ENCODE assay signal across 22 cellular contexts in the genomic region with DNA sequence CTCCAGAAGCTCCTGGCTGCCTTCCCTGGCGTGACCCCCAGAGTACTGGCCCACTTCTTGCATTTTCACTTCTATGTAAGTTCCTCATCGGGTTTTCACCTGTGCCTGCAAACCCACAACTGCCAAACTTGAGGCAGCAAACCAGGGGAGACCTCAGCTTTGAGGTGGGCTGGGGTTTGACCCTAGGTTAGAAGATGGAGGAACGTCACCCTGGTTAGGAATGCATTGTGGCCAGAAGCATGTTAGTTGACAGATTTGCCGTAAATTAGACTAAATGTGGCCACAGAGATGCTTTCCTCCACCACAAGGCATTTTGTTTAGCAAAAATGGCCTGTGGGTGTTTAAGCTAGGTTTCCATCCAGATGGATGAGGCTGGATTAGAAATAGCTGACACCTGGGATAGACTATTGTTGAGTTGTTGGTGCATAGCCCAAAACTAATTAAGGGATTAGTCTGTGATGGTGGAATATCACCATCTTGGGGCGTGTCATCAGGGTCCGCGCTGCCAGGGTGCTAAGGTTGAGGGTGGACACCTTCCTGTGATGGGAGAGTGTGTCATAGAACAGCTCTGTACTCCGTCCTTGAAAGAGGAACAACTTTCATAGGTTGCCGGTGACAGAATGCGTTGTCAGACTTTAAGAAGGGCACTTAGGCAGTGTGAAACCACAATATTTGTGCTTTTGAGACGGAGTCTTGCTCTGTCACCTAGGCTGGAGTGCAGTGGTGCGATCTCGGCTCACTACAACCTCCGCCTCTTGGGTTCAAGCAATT. TPM values are rescaled to one million over a fixed set of nuclear protein-coding genes. Genes with fewer than 3 reads are reported as not detected.
DNase-seq lines count a peak whose midpoint lies in the region; FAIRE-seq and TF ChIP-seq lines count a peak whose summit lies in the region.
"Had no signal": no experiment of that assay in that cellular context is flagged by ENCODE, and none has a peak within 500 bp of the region (broad histone marks: within the 10 kb centered on the region; RNA-seq: fewer than 3 reads in every experiment).

No MANE protein-coding gene starts in this region.

- peaks cover 58% of the 10 kb centered on the region for H3K79me2 ChIP-seq in keratinocyte (ENCODE audit: control insufficient read depth, insufficient read depth, low read length)

- no peak overlapping the region for H3K18ac ChIP-seq in neuronal stem cell (ENCODE audit: low read length)

- H4K91ac ChIP-seq in neuronal stem cell (ENCODE audit: low read depth, low read length, poor library complexity): no peak overlapping the region

- H2BK15ac ChIP-seq in neuronal stem cell (ENCODE audit: low read length): no peak overlapping the region

- intact Hi-C loops in head of caudate nucleus (cut with DNase I): loop anchor here (5.0 kb wide), 1 partner anchor 78 kb away; a partner anchor contains a TSS

- H2BK12ac ChIP-seq in neuronal stem cell (ENCODE audit: low read length): no peak overlapping the region

- H3K27me3 ChIP-seq in keratinocyte (ENCODE audit: control insufficient read depth, extremely low read depth, insufficient read depth, low read length) (no peaks in the 10 kb centered on the region), neuronal stem cell (ENCODE audit: control insufficient read depth in 3 of 3, insufficient read depth in 3 of 3, low read depth in 1 of 3, low read length in 3 of 3) (no peaks in the 10 kb centered on the region)
- H3K27me3 ChIP-seq: brain microvascular endothelial cell, heart right ventricle, neutrophil, SJSA1, thyroid gland had no signal

- H3K4ac ChIP-seq in neuronal stem cell (ENCODE audit: low read length): no peak overlapping the region

- H3K9me1 ChIP-seq in keratinocyte (ENCODE audit: control insufficient read depth, extremely low read depth, insufficient read depth, low read length): no peaks in the 10 kb centered on the region

- TF ChIP-seq CTCF in D721Med (IDR thresholded peaks at IDR 0.05; ENCODE audit: insufficient read depth, missing control alignments) (no peak), keratinocyte (optimal IDR thresholded peaks at IDR 0.05 in 1 of 3, IDR thresholded peaks at IDR 0.05 in 1 of 3, conservative IDR thresholded peaks at IDR 0.05 in 1 of 3; ENCODE audit: extremely low read depth in 1 of 3, insufficient read depth in 2 of 3, low read length in 3 of 3) (no peak)

- H3K9ac ChIP-seq in keratinocyte (ENCODE audit: control insufficient read depth, extremely low read depth, insufficient read depth, low read length) (no peak overlapping the region), neuronal stem cell (ENCODE audit: low read depth, low read length, poor library complexity) (no peak overlapping the region)

- no peak overlapping the region for H4K8ac ChIP-seq in neuronal stem cell (ENCODE audit: low read depth, low read length)

- no peak overlapping the region for H3K23ac ChIP-seq in neuronal stem cell (ENCODE audit: low read depth, low read length, poor library complexity)

- no CpG with 5 or more reads among the region's 14 CpGs for WGBS in neuronal stem cell (ENCODE audit: extremely low coverage in 2 of 2, insufficient read length in 2 of 2, insufficient replicate concordance in 1 of 2), 2 donors

- no peak overlapping the region for H2BK120ac ChIP-seq in neuronal stem cell (ENCODE audit: low read depth, low read length)

- no peak overlapping the region for H2AK5ac ChIP-seq in neuronal stem cell (ENCODE audit: low read depth, low read length)

- FAIRE-seq in D721Med (lab: Jason Lieb, UNC): peak; percentile 97
- FAIRE-seq in keratinocyte (lab: Jason Lieb, UNC): no peak
- FAIRE-seq: G401.6 had no signal

- no peak overlapping the region for H3K14ac ChIP-seq in neuronal stem cell (ENCODE audit: low read length)

- H2AFZ ChIP-seq in keratinocyte (ENCODE audit: control insufficient read depth, low read length) (no peak overlapping the region), neuronal stem cell (ENCODE audit: low read length) (no peak overlapping the region)

- H3K4me3 ChIP-seq in keratinocyte (ENCODE audit: control insufficient read depth in 2 of 3, extremely low read depth in 1 of 3, insufficient read depth in 2 of 3, low read depth in 1 of 3, low read length in 3 of 3) (no peak overlapping the region), neuronal stem cell (ENCODE audit: low read length in 2 of 2) (peak overlapping the region in 1 of 2 donors; percentile 54)
- H3K4me3 ChIP-seq: heart right ventricle, SJSA1, skin epidermis, thyroid gland had no signal

- peaks cover 15% of the 10 kb centered on the region for H4K20me1 ChIP-seq in keratinocyte (ENCODE audit: control insufficient read depth, extremely low read depth, insufficient read depth, low read length)

- DNase-seq in D721Med (ENCODE audit: insufficient read length, low spot score): peak; percentile 75
- peak; percentile 51 for DNase-seq in NCI-H524 treated with DMSO at 0.1 percent for 48 hours (lab: John Stamatoyannopoulos, UW)
- DNase-seq in keratinocyte (ENCODE audit: low read depth, low spot score): no peak
- DNase-seq in head of caudate nucleus: no peak
- DNase-seq in NCI-H2029 (lab: John Stamatoyannopoulos, UW): no peak
- DNase-seq in neuronal stem cell (ENCODE audit: low spot score): no peak
- DNase-seq: activated CD4-positive, alpha-beta T cell treated with anti-CD3 and anti-CD28 coated beads, Interleukin-2, amount 10 ng/mL, durations not matched to agents 24 days and 14 days; activated effector memory CD4-positive, alpha-beta T cell treated with anti-CD3 and anti-CD28 coated beads, Interleukin-2, amount 50 U/mL, for 16 hours; brain microvascular endothelial cell; heart right ventricle; NCI-H1694 treated with DMSO at 0.1 percent for 48 hours; NCI-H774; stimulated activated CD4-positive, alpha-beta T cell treated with anti-CD3 and anti-CD28 coated beads, Interleukin-2, amount 100 ng/mL, for 24 hours; stimulated activated naive CD8-positive, alpha-beta T cell treated with anti-CD3 and anti-CD28 coated beads, Interleukin-15, Interleukin-2, amounts not matched to agents 100 U/mL and 50 U/mL, for 24 hours; thyroid gland had no signal

- no peak overlapping the region for H2BK5ac ChIP-seq in neuronal stem cell (ENCODE audit: low read length)

- H3K27ac ChIP-seq in keratinocyte (ENCODE audit: control insufficient read depth, insufficient read depth, low read length) (peak overlapping the region; percentile 18), neuronal stem cell (replicated peaks; ENCODE audit: low read length) (no peak overlapping the region)
- H3K27ac ChIP-seq: brain microvascular endothelial cell, heart right ventricle, HL-60, neutrophil, SJSA1, skin epidermis, thyroid gland had no signal

- H3K36me3 ChIP-seq in keratinocyte (ENCODE audit: control insufficient read depth in 2 of 2, extremely low read depth in 1 of 2, insufficient read depth in 2 of 2, low read length in 2 of 2) (peaks cover 12 to 35% of the 10 kb centered on the region in 2 experiments), neuronal stem cell (replicated peaks in 1 of 2; ENCODE audit: control insufficient read depth in 2 of 2, insufficient read depth in 2 of 2, low read length in 2 of 2) (peaks cover 28 to 71% of the 10 kb centered on the region in 2 donors)

- H3K4me2 ChIP-seq in keratinocyte (ENCODE audit: control insufficient read depth, extremely low read depth, insufficient read depth, low read depth, low read length) (peak overlapping the region; percentile 86), neuronal stem cell (ENCODE audit: insufficient read depth, low read length, poor library complexity, severe bottlenecking) (no peak overlapping the region)

- H3K79me1 ChIP-seq in neuronal stem cell (ENCODE audit: low read depth, low read length): peaks cover 14% of the 10 kb centered on the region

- dilution Hi-C loops in keratinocyte (cut with MboI; ENCODE audit: extremely low pct_ligation_motif_present, low sequenced_read_pairs): no loop called here

- no peaks in the 10 kb centered on the region for H3K9me3 ChIP-seq in keratinocyte (ENCODE audit: control insufficient read depth, low read depth, low read length)
- no peaks in the 10 kb centered on the region for H3K9me3 ChIP-seq in neuronal stem cell (replicated peaks in 1 of 2; ENCODE audit: control insufficient read depth in 2 of 2, insufficient read depth in 1 of 2, low read depth in 1 of 2, low read length in 2 of 2)
- H3K9me3 ChIP-seq: heart right ventricle, neutrophil, SJSA1, thyroid gland had no signal

- H3K4me1 ChIP-seq in keratinocyte (ENCODE audit: control insufficient read depth, extremely low read depth, insufficient read depth, low read length) (peaks cover 36% of the 10 kb centered on the region), neuronal stem cell (ENCODE audit: control insufficient read depth in 2 of 2, insufficient read depth in 1 of 2, low read depth in 1 of 2, low read length in 2 of 2) (peaks cover 18 to 19% of the 10 kb centered on the region in 2 donors)

RNA-seq across cellular contexts. Expression of a gene that starts 3.6 kb away (rescaled TPM):
- polyA plus RNA-seq in keratinocyte: 48.1 to 65.6 TPM (median 48.4 TPM) in 3 replicates
- 10.3 TPM for polyA plus RNA-seq in keratinocyte (2011; ENCODE audit: low read depth)
- polyA plus RNA-seq in keratinocyte (2011; cell fraction: cytosol; rRNA removed): 23.3 and 30.8 TPM in 2 replicates
- polyA plus RNA-seq in keratinocyte (2011; cell fraction: nucleus; rRNA removed): 252 and 295 TPM in 2 replicates
- 29.3 and 43.1 TPM in 2 replicates for polyA plus RNA-seq in keratinocyte (2012; ENCODE audit: low replicate concordance)
- 70.4 to 85.5 TPM (median 83.1 TPM) in 3 replicates for polyA minus RNA-seq in keratinocyte
- polyA minus RNA-seq in keratinocyte (2011; cell fraction: cytosol; rRNA and poly(A)+ RNA removed): 45.3 TPM
- polyA minus RNA-seq in keratinocyte (2011; cell fraction: nucleus; rRNA and poly(A)+ RNA removed): 94.5 and 120 TPM in 2 replicates
- 58.8 TPM for polyA plus RNA-seq in neuronal stem cell (2013, experiment 1 of 2)
- 58.4 TPM for polyA plus RNA-seq in neuronal stem cell (2013, experiment 2 of 2)

RNA-seq across cellular contexts. Expression of a gene that starts 5.1 kb away (rescaled TPM):
- 0.22 to 0.35 TPM (median 0.33 TPM) in 3 replicates for polyA plus RNA-seq in keratinocyte
- polyA plus RNA-seq in keratinocyte (2011; ENCODE audit: low read depth): not detected
- polyA plus RNA-seq in keratinocyte (2011; cell fraction: cytosol; rRNA removed): 0.17 TPM in 1 of 2 replicates, not detected in the other
- polyA plus RNA-seq in keratinocyte (2011; cell fraction: nucleus; rRNA removed): 0.20 and 0.32 TPM in 2 replicates
- not detected in 2 replicates for polyA plus RNA-seq in keratinocyte (2012; ENCODE audit: low replicate concordance)
- not detected in 3 replicates for polyA minus RNA-seq in keratinocyte
- polyA minus RNA-seq in keratinocyte (2011; cell fraction: cytosol; rRNA and poly(A)+ RNA removed): not detected
- not detected in 2 replicates for polyA minus RNA-seq in keratinocyte (2011; cell fraction: nucleus; rRNA and poly(A)+ RNA removed)
- 7.4 TPM for polyA plus RNA-seq in neuronal stem cell (2013, experiment 1 of 2)
- 6.4 TPM for polyA plus RNA-seq in neuronal stem cell (2013, experiment 2 of 2)
- polyA plus RNA-seq: CD14-positive monocyte had no signal

RNA-seq across cellular contexts. Expression of a gene that starts 14.1 kb away (rescaled TPM):
- 0.03 to 0.14 TPM (median 0.07 TPM) in 3 replicates for polyA plus RNA-seq in keratinocyte
- polyA plus RNA-seq in keratinocyte (2011; ENCODE audit: low read depth): 0.07 TPM
- polyA plus RNA-seq in keratinocyte (2011; cell fraction: cytosol; rRNA removed): 0.01 and 0.05 TPM in 2 replicates
- polyA plus RNA-seq in keratinocyte (2011; cell fraction: nucleus; rRNA removed): 0.05 and 0.07 TPM in 2 replicates
- polyA plus RNA-seq in keratinocyte (2012; ENCODE audit: low replicate concordance): 0.07 and 0.10 TPM in 2 replicates
- polyA minus RNA-seq in keratinocyte: 0.03 TPM in 1 of 3 replicates, not detected in the others
- not detected for polyA minus RNA-seq in keratinocyte (2011; cell fraction: cytosol; rRNA and poly(A)+ RNA removed)
- 0.23 TPM in 1 of 2 replicates, not detected in the other for polyA minus RNA-seq in keratinocyte (2011; cell fraction: nucleus; rRNA and poly(A)+ RNA removed)
- 0.77 TPM for polyA plus RNA-seq in neuronal stem cell (2013, experiment 1 of 2)
- polyA plus RNA-seq in neuronal stem cell (2013, experiment 2 of 2): 0.87 TPM
- polyA plus RNA-seq: AG04450, CD14-positive monocyte had no signal

RNA-seq across cellular contexts. Expression of a gene that starts 36.2 kb away (rescaled TPM):
- polyA plus RNA-seq in keratinocyte: 0.02 TPM in 1 of 3 replicates, not detected in the others
- polyA plus RNA-seq in keratinocyte (2011; ENCODE audit: low read depth): 0.36 TPM
- not detected in 2 replicates for polyA plus RNA-seq in keratinocyte (2011; cell fraction: cytosol; rRNA removed)
- 0.11 and 0.12 TPM in 2 replicates for polyA plus RNA-seq in keratinocyte (2011; cell fraction: nucleus; rRNA removed)
- polyA plus RNA-seq in keratinocyte (2012; ENCODE audit: low replicate concordance): not detected in 2 replicates
- polyA minus RNA-seq in keratinocyte: not detected in 3 replicates
- polyA minus RNA-seq in keratinocyte (2011; cell fraction: cytosol; rRNA and poly(A)+ RNA removed): not detected
- 0.32 TPM in 1 of 2 replicates, not detected in the other for polyA minus RNA-seq in keratinocyte (2011; cell fraction: nucleus; rRNA and poly(A)+ RNA removed)
- polyA plus RNA-seq in neuronal stem cell (2013, experiment 1 of 2): 0.10 TPM
- 0.03 TPM for polyA plus RNA-seq in neuronal stem cell (2013, experiment 2 of 2)

RNA-seq across cellular contexts. Expression of a gene that starts 48.5 kb away (rescaled TPM):
- polyA plus RNA-seq in keratinocyte: 9.3 to 10.3 TPM (median 9.3 TPM) in 3 replicates
- 8.4 TPM for polyA plus RNA-seq in keratinocyte (2011; ENCODE audit: low read depth)
- polyA plus RNA-seq in keratinocyte (2011; cell fraction: cytosol; rRNA removed): 6.9 and 7.8 TPM in 2 replicates
- polyA plus RNA-seq in keratinocyte (2011; cell fraction: nucleus; rRNA removed): 19.7 and 21.2 TPM in 2 replicates
- polyA plus RNA-seq in keratinocyte (2012; ENCODE audit: low replicate concordance): 5.4 and 6.1 TPM in 2 replicates
- polyA minus RNA-seq in keratinocyte: 1.9 to 9.8 TPM (median 8.3 TPM) in 3 replicates
- polyA minus RNA-seq in keratinocyte (2011; cell fraction: cytosol; rRNA and poly(A)+ RNA removed): 7.9 TPM
- 4.6 and 7.3 TPM in 2 replicates for polyA minus RNA-seq in keratinocyte (2011; cell fraction: nucleus; rRNA and poly(A)+ RNA removed)
- 23.3 TPM for polyA plus RNA-seq in neuronal stem cell (2013, experiment 1 of 2)
- 25.3 TPM for polyA plus RNA-seq in neuronal stem cell (2013, experiment 2 of 2)

Comparison
In these comparisons a context has a peak if more than half of its experiments do, and no peak if none do; other contexts are left out.
1. DNase-seq: peak in D721Med (single experiment) and NCI-H524 treated with DMSO at 0.1 percent for 48 hours (single experiment); none in keratinocyte (single experiment), head of caudate nucleus (0 of 42), NCI-H2029 (single experiment) and neuronal stem cell (single experiment).